In genomic region chr3:195617134-195617533, GRCh38 we compare ENCODE assay signal across 6 cellular contexts. TPM values are rescaled to one million over a fixed set of nuclear protein-coding genes. Genes with fewer than 3 reads are reported as not detected.
"Had no signal": no experiment of that assay in that cellular context is flagged by ENCODE, and none has a peak within 500 bp of the region (broad histone marks: within the 10 kb centered on the region; RNA-seq: fewer than 3 reads in every experiment).

No MANE protein-coding gene starts in this region.

RNA-seq across cellular contexts. Expression of gene APOD, which starts 33.4 kb away (rescaled TPM):
- total RNA-seq: activated CD4-positive, alpha-beta memory T cell treated with anti-CD3 and anti-CD28 coated beads, Interleukin-2, amount 10 ng/mL, durations not matched to agents 7 days and 5 days; activated CD4-positive, alpha-beta T cell treated with anti-CD3 and anti-CD28 coated beads, Interleukin-2, amount 10 ng/mL, durations not matched to agents 7 days and 5 days; activated naive CD8-positive, alpha-beta T cell treated with anti-CD3 and anti-CD28 coated beads, Interleukin-2, amount 10 ng/mL, durations not matched to agents 7 days and 5 days; astrocyte; T-helper 2 cell treated with Interferon-gamma antibody and Interleukin-4, amounts not matched to agents 100 ng/mL and 5 ng/mL, for 36 hours; WTC11 had no signal
